Comparison of ENCODE assay signal across 8 cellular contexts in genomic region chr10:5812283-5813090, GRCh38. TPM values are rescaled to one million over a fixed set of nuclear protein-coding genes. Genes with fewer than 3 reads are reported as not detected.
DNase-seq lines count a peak whose midpoint lies in the region; ATAC-seq, FAIRE-seq and TF ChIP-seq lines count a peak whose summit lies in the region.

No MANE protein-coding gene starts in this region.

- no peaks in the 10 kb centered on the region; the same call in 1 of the 2 replicates for H3K79me1 ChIP-seq in H1 (ENCODE audit: low read depth, low read length)

- no peak overlapping the region for H2BK12ac ChIP-seq in H1 (ENCODE audit: low read depth, low read length)

- H3K4me3 ChIP-seq in Loucy (ENCODE audit: low read length, poor library complexity, severe bottlenecking), result peak overlapping the region; percentile 78
- peak overlapping the region; percentile 90 to 98 (median 94) for H3K4me3 ChIP-seq in H1 (ENCODE audit: extremely low read depth in 1 of 4, insufficient read depth in 2 of 4, low read depth in 3 of 4, low read length in 4 of 4)

- H4K8ac ChIP-seq in H1 (ENCODE audit: extremely low read depth, insufficient read depth, low read length), result peak overlapping the region; percentile 96

- CTCF ChIA-PET in H1 (lab: Charles Lee; ENCODE audit: partially characterized antibody), result no interaction called here

- H4K91ac ChIP-seq in H1 (replicated peaks; ENCODE audit: insufficient read length, low read length), result no peak overlapping the region

- H2AFZ ChIP-seq in Loucy (ENCODE audit: low read length), result peak overlapping the region; percentile 71
- no peak overlapping the region for H2AFZ ChIP-seq in H1 (ENCODE audit: low read length)

- no peak overlapping the region for H2BK15ac ChIP-seq in H1 (ENCODE audit: low read length)

- POLR2A ChIA-PET in H1 (lab: Charles Lee; ENCODE audit: partially characterized antibody), result interaction anchor here (0.7 to 2.8 kb wide), 19 partner anchors 9 to 119 kb away, joined by 3 to 22 read pairs (median 6); partner anchors contain the start of genes ANKRD16 and FBH1

- no peaks in the 10 kb centered on the region for H3K27me3 ChIP-seq in Loucy (ENCODE audit: insufficient read depth, low read length, poor library complexity, severe bottlenecking)
- no peaks in the 10 kb centered on the region for H3K27me3 ChIP-seq in H1 (replicated peaks in 1 of 4; ENCODE audit: control insufficient read depth in 3 of 4, extremely low read depth in 1 of 4, insufficient read depth in 3 of 4, low read length in 3 of 4)

- peak overlapping the region; percentile 100 for H4K5ac ChIP-seq in H1 (ENCODE audit: insufficient read length, low read depth, low read length)

- H3K23ac ChIP-seq in H1 (ENCODE audit: insufficient read length), result no peak overlapping the region

- H2AK5ac ChIP-seq in H1 (ENCODE audit: low read depth, low read length), result no peak overlapping the region

- DNase-seq in ELF-1 (ENCODE audit: low read depth, low spot score), result peak; percentile 58
- DNase-seq in activated CD4-positive, alpha-beta T cell treated with anti-CD3 and anti-CD28 coated beads, Interleukin-2, amount 50 U/mL, for 1 hour, result peak; percentile 24
- peak in 1 of 2 experiments; percentile 73 for DNase-seq in H1 (ENCODE audit: low read depth in 1 of 2, low spot score in 2 of 2)
- peak; percentile 47 for DNase-seq in midbrain (lab: John Stamatoyannopoulos, UW)
- peak; percentile 9 to 30 for DNase-seq in stimulated activated CD8-positive, alpha-beta memory T cell treated with anti-CD3 and anti-CD28 coated beads, Interleukin-7, amount 100 ng/mL, for 1 hour (ENCODE audit: low read depth in 2 of 2)
- DNase-seq in NCI-H2196 treated with DMSO at 0.1 percent for 48 hours (lab: John Stamatoyannopoulos, UW; ENCODE audit: unreplicated experiment), result no peak

- H3K14ac ChIP-seq in H1 (ENCODE audit: insufficient read length), result no peak overlapping the region

- no peak overlapping the region for H2BK120ac ChIP-seq in H1 (replicated peaks; ENCODE audit: low read depth, low read length)

- peak; percentile 9 for ATAC-seq in GM21786 (IDR thresholded peaks at IDR 0.05; ENCODE audit: unreplicated experiment)

- 4% methylated on average over 16 of the region's 49 CpGs; no CpG with 5 or more reads in 1 of the 2 experiments for WGBS in H1 (ENCODE audit: extremely low coverage in 1 of 2, insufficient coverage in 1 of 2, insufficient read length in 1 of 2, insufficient replicate concordance in 2 of 2, low coverage in 1 of 2, low lambda C conversion rate in 2 of 2, missing lambda C conversion rate in 1 of 2), 2 experiments

- peaks cover 75% of the 10 kb centered on the region for H3K79me2 ChIP-seq in Loucy (ENCODE audit: insufficient read depth, low read length)
- H3K79me2 ChIP-seq in H1 (ENCODE audit: control insufficient read depth in 1 of 2, insufficient read depth in 2 of 2, low read length in 2 of 2), result peaks cover 44 to 67% of the 10 kb centered on the region in 2 experiments

- H3K9ac ChIP-seq in Loucy (ENCODE audit: low read depth, low read length, poor library complexity, severe bottlenecking) (peak overlapping the region; percentile 92), H1 (replicated peaks in 1 of 4; ENCODE audit: extremely low read depth in 1 of 4, low read depth in 3 of 4, low read length in 3 of 4) (peak overlapping the region; percentile 94 to 99 (median 96))

- H3K56ac ChIP-seq in H1 (replicated peaks; ENCODE audit: insufficient read length, low read depth, low read length), result peak overlapping the region; percentile 96

- H3K4me2 ChIP-seq in Loucy (ENCODE audit: low read depth, low read length, poor library complexity, severe bottlenecking), result peak overlapping the region; percentile 86
- H3K4me2 ChIP-seq in H1 (ENCODE audit: insufficient read depth in 1 of 2, low read depth in 2 of 2, low read length in 2 of 2), result peak overlapping the region; percentile 67 to 81

- H2BK20ac ChIP-seq in H1 (ENCODE audit: low read length), result no peak overlapping the region

- H3K4me1 ChIP-seq in Loucy (ENCODE audit: insufficient read depth, low read length, poor library complexity, severe bottlenecking) (peaks cover 50% of the 10 kb centered on the region), H1 (replicated peaks in 1 of 4; ENCODE audit: control insufficient read depth in 3 of 4, insufficient read depth in 4 of 4, low read length in 3 of 4) (peaks cover 0 to 3% (median 0%) of the 10 kb centered on the region in 4 experiments; a peak in 1 of 7 replicates)

- H3K9me3 ChIP-seq in Loucy (ENCODE audit: insufficient read depth, low read depth, low read length), result no peaks in the 10 kb centered on the region
- H3K9me3 ChIP-seq in H1 (ENCODE audit: insufficient read depth in 2 of 2, low read depth in 1 of 2, low read length in 1 of 2), result no peaks in the 10 kb centered on the region

- TF ChIP-seq RAD21 in H1 (IDR thresholded peaks at IDR 0.05 in 1 of 2, conservative IDR thresholded peaks at IDR 0.05 in 1 of 2; ENCODE audit: low read depth in 2 of 2, low read length in 2 of 2), result no peak

- peak overlapping the region; percentile 98 for H3K4ac ChIP-seq in H1 (replicated peaks; ENCODE audit: insufficient read length, low read depth, low read length)

- TF ChIP-seq POLR2A in H1 (IDR thresholded peaks at IDR 0.05; ENCODE audit: control extremely low read depth in 1 of 2, low read depth in 2 of 2, low read length in 2 of 2), result no peak

- peak overlapping the region; percentile 97; the same call in 1 of the 2 replicates for H3K18ac ChIP-seq in H1 (ENCODE audit: extremely low read depth, low read length)

- peak overlapping the region; percentile 88; the same call in 1 of the 2 replicates for H3K27ac ChIP-seq in H1 (ENCODE audit: low read depth, low read length)

- H4K20me1 ChIP-seq in Loucy (ENCODE audit: insufficient read depth, low read length, poor library complexity, severe bottlenecking) (peaks cover 52% of the 10 kb centered on the region), H1 (replicated peaks in 1 of 2; ENCODE audit: control insufficient read depth in 1 of 2, insufficient read depth in 2 of 2, low read length in 2 of 2) (peaks cover 15 to 25% of the 10 kb centered on the region in 2 experiments)

- peaks cover 6% of the 10 kb centered on the region for H3K23me2 ChIP-seq in H1 (ENCODE audit: low read depth, low read length)

- H2BK5ac ChIP-seq in H1 (ENCODE audit: low read depth, low read length), result peak overlapping the region; percentile 96

- no peaks in the 10 kb centered on the region for H3F3A ChIP-seq in Loucy (ENCODE audit: low read depth)

- H3K9me2 ChIP-seq in Loucy (replicated peaks; ENCODE audit: low read depth, low read length), result no peaks in the 10 kb centered on the region

- no peaks in the 10 kb centered on the region for H3K36me3 ChIP-seq in Loucy (ENCODE audit: insufficient read depth, low read length)
- peaks cover 0 to 5% (median 0%) of the 10 kb centered on the region in 4 experiments; a peak in 2 of 8 replicates for H3K36me3 ChIP-seq in H1 (ENCODE audit: control insufficient read depth in 2 of 4, insufficient read depth in 4 of 4, low read length in 3 of 4)

- TF ChIP-seq EP300 in H1 (IDR thresholded peaks at IDR 0.05; ENCODE audit: borderline replicate concordance in 1 of 2, low read depth in 2 of 2, low read length in 2 of 2), result no peak

- TF ChIP-seq CTCF in Loucy (conservative IDR thresholded peaks at IDR 0.05; ENCODE audit: low read length) (no peak), H1 (IDR thresholded peaks at IDR 0.05; ENCODE audit: control extremely low read depth in 1 of 3, insufficient read depth in 1 of 3, low read depth in 1 of 3, low read length in 3 of 3) (no peak)

- no peak for FAIRE-seq in H1 (lab: Jason Lieb, UNC)

TF ChIP-seq in H1, 55 proteins besides CTCF, POLR2A, EP300 and RAD21 (continues in another document):
- TF ChIP-seq SAP30 (IDR thresholded peaks at IDR 0.05; ENCODE audit: insufficient read depth, insufficient replicate concordance, low read length) (peak; percentile 70), EZH2 (IDR thresholded peaks at IDR 0.05; ENCODE audit: low read depth, low read length, severe bottlenecking) (no peak), CTBP2 (IDR thresholded peaks at IDR 0.05; ENCODE audit: borderline replicate concordance, insufficient read depth, insufficient read length, low read length) (no peak), ASH2L (IDR thresholded peaks at IDR 0.05; ENCODE audit: low read length) (peak; percentile 42), TEAD4 (IDR thresholded peaks at IDR 0.05; ENCODE audit: low read depth, low read length) (no peak), RFX5 (IDR thresholded peaks at IDR 0.05; ENCODE audit: borderline replicate concordance, low read depth, low read length) (no peak), CBX5 (IDR thresholded peaks at IDR 0.05; ENCODE audit: low read depth, low read length) (no peak), KDM4A (IDR thresholded peaks at IDR 0.05; ENCODE audit: low read depth, low read length, severe bottlenecking) (peak; percentile 10), BACH1 (IDR thresholded peaks at IDR 0.05; ENCODE audit: low read length) (no peak), CHD1 (IDR thresholded peaks at IDR 0.05; ENCODE audit: low read depth, low read length) (peak; percentile 36; the same call in 1 of the 2 replicates), NRF1 (IDR thresholded peaks at IDR 0.05; ENCODE audit: low read depth, low read length) (no peak), SIN3A (conservative IDR thresholded peaks at IDR 0.05 in 1 of 2, IDR thresholded peaks at IDR 0.05 in 1 of 2; ENCODE audit: low read depth in 1 of 2, low read length in 2 of 2) (no peak; a peak in 2 of 4 replicates), SP4 (IDR thresholded peaks at IDR 0.05; ENCODE audit: low read length) (no peak)
- TF ChIP-seq, protein P1, sequence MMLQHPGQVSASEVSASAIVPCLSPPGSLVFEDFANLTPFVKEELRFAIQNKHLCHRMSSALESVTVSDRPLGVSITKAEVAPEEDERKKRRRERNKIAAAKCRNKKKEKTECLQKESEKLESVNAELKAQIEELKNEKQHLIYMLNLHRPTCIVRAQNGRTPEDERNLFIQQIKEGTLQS (IDR thresholded peaks at IDR 0.05; ENCODE audit: insufficient read depth, low read depth, low read length), result no peak

RNA-seq across cellular contexts. Expression of gene GDI2, which starts 0.7 kb away (rescaled TPM):
- total RNA-seq in H1 (2021; fragmentation: NEBNext Ultra II Directional; extraction: Animal tissue kit (Norgen Biotek cat#: 25700)), result 368 and 385 TPM in 2 replicates
- 168 and 169 TPM in 2 replicates for polyA plus RNA-seq in H1 (2011; rRNA removed)
- polyA plus RNA-seq in H1 (2011; cell fraction: cytosol; rRNA removed), result 220 TPM
- polyA plus RNA-seq in H1 (2011; cell fraction: nucleus; rRNA removed), result 87.8 TPM
- 221 to 393 TPM (median 248 TPM) in 4 replicates for polyA plus RNA-seq in H1 (2012, experiment 1 of 2)
- 32.4 TPM for polyA plus RNA-seq in H1 (2012, experiment 2 of 2)
- 216 TPM for polyA plus RNA-seq in H1 (2013, experiment 1 of 2)
- 215 TPM for polyA plus RNA-seq in H1 (2013, experiment 2 of 2)
- polyA minus RNA-seq in H1 (2011; rRNA and poly(A)+ RNA removed), result 172 and 297 TPM in 2 replicates
- polyA minus RNA-seq in H1 (2011; cell fraction: cytosol; rRNA and poly(A)+ RNA removed), result 300 TPM
- 219 TPM for polyA minus RNA-seq in H1 (2011; cell fraction: nucleus; rRNA and poly(A)+ RNA removed)
